In genomic region chr1:184753093-184753492, GRCh38 we compare ENCODE assay signal across 9 cellular contexts. TPM values are rescaled to one million over a fixed set of nuclear protein-coding genes. Genes with fewer than 3 reads are reported as not detected.
DNase-seq lines count a peak whose midpoint lies in the region; TF ChIP-seq lines count a peak whose summit lies in the region.
"Had no signal": no experiment of that assay in that cellular context is flagged by ENCODE, and none has a peak within 500 bp of the region (broad histone marks: within the 10 kb centered on the region; RNA-seq: fewer than 3 reads in every experiment).

No MANE protein-coding gene starts in this region.

- H3K4ac ChIP-seq in H9 (ENCODE audit: low read depth, low read length) = no peak overlapping the region

- TF ChIP-seq EP300 in sigmoid colon (IDR thresholded peaks at IDR 0.05) = no peak

- no peak overlapping the region for H2BK5ac ChIP-seq in H9 (ENCODE audit: insufficient read length, low read length)

- H3K27ac ChIP-seq in H9 (ENCODE audit: insufficient read length, low read depth, low read length) (no peak overlapping the region), SU-DHL-6 (ENCODE audit: low read depth, low read length) (no peak overlapping the region), esophagus squamous epithelium (peak overlapping the region in 1 of 4 donors; percentile 95), sigmoid colon (peak overlapping the region in 2 of 4 donors; percentile 93 to 95)

- H3K18ac ChIP-seq in H9 (ENCODE audit: insufficient read length, low read depth, low read length) = no peak overlapping the region

- H4K91ac ChIP-seq in H9 (ENCODE audit: insufficient read length, low read depth, low read length) = no peak overlapping the region

- H3K4me1 ChIP-seq in H9 (ENCODE audit: insufficient read depth, low read length) = no peaks in the 10 kb centered on the region
- H3K4me1 ChIP-seq in esophagus squamous epithelium = peaks cover 4 to 31% (median 11%) of the 10 kb centered on the region in 3 donors
- H3K4me1 ChIP-seq in sigmoid colon = peaks cover 0 to 24% (median 16%) of the 10 kb centered on the region in 4 donors

- intact Hi-C loops in esophagus squamous epithelium (cut with DNase I) = no loop called here
- intact Hi-C loops in sigmoid colon (cut with DNase I) = loop anchor here (10.0 kb wide), 1 partner anchor 1622 kb away; the partner anchor contains the start of genes ODR4 and TPR

- no peak overlapping the region for H3K23ac ChIP-seq in H9 (ENCODE audit: insufficient read length, low read depth, low read length)

- WGBS in H9 (ENCODE audit: extremely low coverage, insufficient read length, low lambda C conversion rate) = no CpG with 5 or more reads among the region's 5 CpGs
- WGBS in esophagus squamous epithelium, 2 donors = 66 to 67% methylated on average over 5 of the region's 5 CpGs
- 33 to 41% methylated on average over 5 of the region's 5 CpGs for WGBS in sigmoid colon, 2 donors

- TF ChIP-seq POLR2A in esophagus squamous epithelium (IDR thresholded peaks at IDR 0.05) = no peak
- TF ChIP-seq POLR2A in sigmoid colon (IDR thresholded peaks at IDR 0.05) = no peak

- no peak overlapping the region for H3K14ac ChIP-seq in H9 (ENCODE audit: insufficient read depth, low read length)

- no peak overlapping the region for H4K8ac ChIP-seq in H9 (replicated peaks; ENCODE audit: insufficient read length, low read depth, low read length)

- H3K23me2 ChIP-seq in H9 (ENCODE audit: insufficient read length, low read depth, low read length, poor library complexity, severe bottlenecking) = peaks cover 8% of the 10 kb centered on the region

- peaks cover 16 to 19% of the 10 kb centered on the region in 2 experiments for H3K4me1 Mint-ChIP-seq in H9

- no peaks in the 10 kb centered on the region for H3K9me3 ChIP-seq in H9 (ENCODE audit: control insufficient read depth, low read depth, low read length)
- H3K9me3 ChIP-seq in SU-DHL-6 (ENCODE audit: insufficient read depth, low read length) = no peaks in the 10 kb centered on the region
- H3K9me3 ChIP-seq in esophagus squamous epithelium = no peaks in the 10 kb centered on the region
- no peaks in the 10 kb centered on the region for H3K9me3 ChIP-seq in sigmoid colon

- H2AFZ ChIP-seq in H9 (ENCODE audit: low read length) = no peak overlapping the region
- H2AFZ ChIP-seq in SU-DHL-6 (ENCODE audit: low read depth, low read length, severe bottlenecking) = no peak overlapping the region

- peaks cover 23% of the 10 kb centered on the region for H3K27me3 Mint-ChIP-seq in H9 (ENCODE audit: low read depth)

- no peak overlapping the region for H3T11ph ChIP-seq in H9 (ENCODE audit: low read length)

- no peak overlapping the region for H3K56ac ChIP-seq in H9 (ENCODE audit: insufficient read length, low read depth, low read length)

- DNase-seq in H9 (no peak), esophagus squamous epithelium (lab: John Stamatoyannopoulos, UW) (no peak), sigmoid colon (no peak), H7 (no peak), NOMO-1 treated with DMSO at 0.1 percent for 48 hours (lab: John Stamatoyannopoulos, UW; ENCODE audit: unreplicated experiment) (no peak), AG20443 (ENCODE audit: low spot score) (no peak)
- no peak for DNase-seq in activated effector memory CD4-positive, alpha-beta T cell treated with Interleukin-2 at 50 U/mL for 16 hours
- DNase-seq: foreskin melanocyte had no signal

- no peak overlapping the region for H2AK5ac ChIP-seq in H9 (ENCODE audit: insufficient read length, low read length)

- no peaks in the 10 kb centered on the region for H4K20me1 ChIP-seq in H9 (ENCODE audit: control insufficient read depth, insufficient read depth, insufficient read length)
- H4K20me1 ChIP-seq in SU-DHL-6 (ENCODE audit: low read depth, low read length) = no peaks in the 10 kb centered on the region

- H2BK12ac ChIP-seq in H9 (ENCODE audit: insufficient read length, low read depth, low read length) = no peak overlapping the region

- H3K36me3 ChIP-seq in SU-DHL-6 (ENCODE audit: low read length) (0 out of 2 replicates have a peak, but pooled peaks cover 4% of the 10 kb centered on the region), esophagus squamous epithelium (no peaks in the 10 kb centered on the region), sigmoid colon (no peaks in the 10 kb centered on the region), H7 (replicated peaks; ENCODE audit: control insufficient read depth, insufficient read depth, low read length) (no peaks in the 10 kb centered on the region)

- peaks cover 7% of the 10 kb centered on the region; the same call in 1 of the 2 replicates for H3F3A ChIP-seq in SU-DHL-6 (ENCODE audit: insufficient read depth)

- H3K4me3 ChIP-seq in SU-DHL-6 (ENCODE audit: insufficient read depth, low read length, poor library complexity, severe bottlenecking) (peak overlapping the region; percentile 89), esophagus squamous epithelium (peak overlapping the region in 3 of 4 donors; percentile 90 to 94 (median 93)), sigmoid colon (peak overlapping the region in 3 of 4 donors; percentile 92 to 96 (median 94)), H7 (ENCODE audit: insufficient read depth, low read depth, low read length) (no peak overlapping the region)

- no peaks in the 10 kb centered on the region for H3K36me3 Mint-ChIP-seq in H9 (ENCODE audit: insufficient read depth in 1 of 3, low read depth in 3 of 3)

- H2BK120ac ChIP-seq in H9 (ENCODE audit: low read depth, low read length, poor library complexity, severe bottlenecking) = no peak overlapping the region

- H3K79me2 ChIP-seq in H9 (ENCODE audit: insufficient read depth, low read length) (no peaks in the 10 kb centered on the region), SU-DHL-6 (ENCODE audit: insufficient read depth, low read length) (peaks cover 32% of the 10 kb centered on the region)

- no peaks in the 10 kb centered on the region for H3K9me2 ChIP-seq in SU-DHL-6 (replicated peaks; ENCODE audit: insufficient read depth, low read length)

- H3K27me3 ChIP-seq in H9 (ENCODE audit: insufficient read depth, low read length) (no peaks in the 10 kb centered on the region; the same call in 1 of the 2 replicates), SU-DHL-6 (ENCODE audit: low read length) (no peaks in the 10 kb centered on the region), esophagus squamous epithelium (no peaks in the 10 kb centered on the region), sigmoid colon (no peaks in the 10 kb centered on the region), H7 (ENCODE audit: control insufficient read depth, insufficient read depth, low read length) (peaks cover 17% of the 10 kb centered on the region)

- H3K4me3 Mint-ChIP-seq in H9 = peak overlapping the region; percentile 90 to 92

- no peak overlapping the region for H2BK20ac ChIP-seq in H9 (ENCODE audit: low read depth, low read length, poor library complexity, severe bottlenecking)

- no peaks in the 10 kb centered on the region for H3K79me1 ChIP-seq in H9 (ENCODE audit: insufficient read depth, low read depth, low read length, poor library complexity, severe bottlenecking)

- H3K9me3 Mint-ChIP-seq in H9 = no peaks in the 10 kb centered on the region

- no peak overlapping the region for H4K5ac ChIP-seq in H9 (ENCODE audit: insufficient read length, low read depth, low read length)

- H3K27ac Mint-ChIP-seq in H9 = no peak overlapping the region

- H3K4me2 ChIP-seq in H9 (ENCODE audit: insufficient read depth, insufficient read length, low read length) (no peak overlapping the region), SU-DHL-6 (ENCODE audit: low read depth, low read length, poor library complexity, severe bottlenecking) (peak overlapping the region; percentile 79)

- TF ChIP-seq CTCF in H9 (conservative IDR thresholded peaks at IDR 0.05) (no peak), SU-DHL-6 (IDR thresholded peaks at IDR 0.05; ENCODE audit: insufficient read depth, low read length, poor library complexity, severe bottlenecking) (no peak), esophagus squamous epithelium (IDR thresholded peaks at IDR 0.05) (no peak), sigmoid colon (IDR thresholded peaks at IDR 0.05) (no peak)

- H2BK15ac ChIP-seq in H9 (ENCODE audit: low read depth, low read length) = no peak overlapping the region

- H3K9ac ChIP-seq in H9 (ENCODE audit: extremely low read depth, insufficient read length, low read length) = no peak overlapping the region
- peak overlapping the region; percentile 88 for H3K9ac ChIP-seq in SU-DHL-6 (ENCODE audit: low read length)

RNA-seq across cellular contexts. Expression of gene EDEM3, which starts 1.6 kb away (rescaled TPM):
- 13.2 and 14.0 TPM in 2 replicates for total RNA-seq in H9 (2021)
- total RNA-seq in esophagus squamous epithelium = 10 to 100 TPM; 13.4 to 22.6 (median 20.9) TPM
- 10 to 100 TPM; 21.4 to 29.3 (median 25.6) TPM for total RNA-seq in sigmoid colon
- polyA plus RNA-seq in sigmoid colon = 10 to 100 TPM in 1 of 3 donors, 1 to 10 TPM in 2; 8.4 to 16.4 (median 9.5) TPM
- 14.5 and 21.1 TPM in 2 replicates for total RNA-seq in H7 (2014; rRNA removed; shearing (Covaris generic))
